In the genomic region with DNA sequence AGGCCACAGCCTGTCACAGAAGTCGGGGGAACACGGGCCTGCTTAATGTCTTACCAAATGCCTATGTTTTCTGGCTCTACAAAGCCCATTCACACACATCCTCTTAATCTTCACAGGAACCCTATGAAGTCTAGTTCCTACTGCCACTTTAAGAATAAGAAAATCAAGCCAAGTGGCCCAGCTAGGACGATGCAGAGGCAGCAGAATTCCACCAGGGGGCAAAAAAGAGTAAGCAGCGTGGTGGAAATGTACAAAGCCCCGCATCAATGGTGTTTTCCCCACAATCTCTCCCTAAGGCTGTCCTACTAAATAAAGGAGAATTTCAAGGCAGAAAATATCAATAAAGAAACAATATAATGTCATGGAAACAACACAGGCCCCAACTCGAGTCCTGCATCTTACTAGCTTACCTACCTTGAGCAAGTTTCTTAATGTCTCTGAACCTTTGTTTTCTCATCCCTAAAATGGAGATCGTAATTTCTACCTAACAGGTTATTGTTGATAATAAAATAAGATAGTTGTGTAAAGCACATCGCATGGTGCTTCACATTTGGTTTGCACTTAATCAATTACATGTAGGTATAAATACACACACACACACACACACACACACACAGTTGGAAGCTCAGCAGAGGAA, we compare ENCODE assay signal across 8 cellular contexts. TPM values are rescaled to one million over a fixed set of nuclear protein-coding genes. Genes with fewer than 3 reads are reported as not detected.
DNase-seq lines count a peak whose midpoint lies in the region; TF ChIP-seq lines count a peak whose summit lies in the region.

No MANE protein-coding gene starts in this region.

- H3K27me3 Mint-ChIP-seq in HFFc6 (ENCODE audit: insufficient read depth), result peaks cover 1% of the 10 kb centered on the region; the same call in 1 of the 2 replicates

- DNase-seq in AG04449 (ENCODE audit: low read depth, low spot score) (no peak), HFFc6 (peak; percentile 56), NAMALWA (ENCODE audit: low spot score) (peak; percentile 84), SK-MEL-5 (ENCODE audit: low read depth, low spot score) (peak; percentile 78), epithelial cell of proximal tubule (ENCODE audit: low read depth) (no peak), mucosa of gallbladder (ENCODE audit: low spot score) (peak; percentile 47)
- no peak for DNase-seq in activated effector memory CD4-positive, alpha-beta T cell treated with anti-CD3 and anti-CD28 coated beads, Interleukin-2, amount 50 U/mL, for 16 hours

- H3K4me3 Mint-ChIP-seq in HFFc6, result no peak overlapping the region

- no peaks in the 10 kb centered on the region for H3K36me3 Mint-ChIP-seq in HFFc6 (ENCODE audit: low read depth)

- no peak overlapping the region for H3K4me3 ChIP-seq in AG04449 (ENCODE audit: low read depth, low read length)
- H3K4me3 ChIP-seq in epithelial cell of proximal tubule (ENCODE audit: low read depth, low read length), result no peak overlapping the region

- peak; percentile 80 for TF ChIP-seq CTCF in AG04449 (IDR thresholded peaks at IDR 0.05; ENCODE audit: insufficient read depth, low read length, missing control alignments)
- peak; percentile 90 for TF ChIP-seq CTCF in GM12872 (IDR thresholded peaks at IDR 0.05; ENCODE audit: insufficient read depth, low read depth, low read length)
- peak; percentile 93 for TF ChIP-seq CTCF in HFFc6 (IDR thresholded peaks at IDR 0.05)
- TF ChIP-seq CTCF in epithelial cell of proximal tubule (conservative IDR thresholded peaks at IDR 0.05; ENCODE audit: low read depth, low read length), result peak; percentile 95

- POLR2A ChIA-PET in AG04449 (lab: Yijun Ruan, JAX), result interaction anchor here (0.6 kb wide), 1 partner anchor 1869 kb away, joined by 4 read pairs; no protein-coding TSS in a partner anchor

- peaks cover 36% of the 10 kb centered on the region for H3K4me1 Mint-ChIP-seq in HFFc6 (ENCODE audit: low read depth)

- CTCF ChIA-PET in AG04449 (lab: Yijun Ruan, JAX), result interaction anchor here (0.6 to 10.7 kb wide), 35 partner anchors 8 to 1369 kb away, joined by 3 to 183 read pairs (median 4); a partner anchor contains a TSS

- H3K9me3 Mint-ChIP-seq in HFFc6, result no peaks in the 10 kb centered on the region

- in situ Hi-C loops in SK-MEL-5 (cut with HindIII; ENCODE audit: low pct_unique_long_range_greater_than_20kb, low sequenced_read_pairs), result no loop called here

- H3K27ac Mint-ChIP-seq in HFFc6, result no peak overlapping the region

RNA-seq across cellular contexts. Expression of a gene that starts 21.4 kb away (rescaled TPM):
- 1 to 10 TPM; 1.7 to 3.2 (median 2.0) TPM for total RNA-seq in HFFc6 (2021; fragmentation: NEBNext Ultra II Directional; extraction: Animal tissue kit (Norgen Biotek cat#: 25700))
- 0.19 and 0.32 TPM in 2 replicates for total RNA-seq in SK-MEL-5 (2014; rRNA removed; shearing (Covaris generic))
- polyA plus RNA-seq in SK-MEL-5 (2015; cell fraction: cytosol; rRNA removed), result 0.77 and 1.0 TPM in 2 replicates
- polyA plus RNA-seq in SK-MEL-5 (2015; cell fraction: nucleus; rRNA removed), result 4.4 and 10.1 TPM in 2 replicates
- 0.17 and 0.29 TPM in 2 replicates for total RNA-seq in epithelial cell of proximal tubule
- total RNA-seq in mucosa of gallbladder, result 7.3 TPM

Comparison
In these comparisons a context has a peak if more than half of its experiments do, and no peak if none do; other contexts are left out.
1. DNase-seq: peak in HFFc6 (single experiment), NAMALWA (single experiment), SK-MEL-5 (single experiment) and mucosa of gallbladder (single experiment); none in AG04449 (single experiment), epithelial cell of proximal tubule (single experiment) and activated effector memory CD4-positive, alpha-beta T cell treated with anti-CD3 and anti-CD28 coated beads, Interleukin-2, amount 50 U/mL, for 16 hours (single experiment).
2. Peak in every context shown above with its lines, with median percentiles within 50 percentile points of each other: CTCF ChIP-seq.